Comparison of ENCODE assay signal across 1 cellular context in the genomic region with DNA sequence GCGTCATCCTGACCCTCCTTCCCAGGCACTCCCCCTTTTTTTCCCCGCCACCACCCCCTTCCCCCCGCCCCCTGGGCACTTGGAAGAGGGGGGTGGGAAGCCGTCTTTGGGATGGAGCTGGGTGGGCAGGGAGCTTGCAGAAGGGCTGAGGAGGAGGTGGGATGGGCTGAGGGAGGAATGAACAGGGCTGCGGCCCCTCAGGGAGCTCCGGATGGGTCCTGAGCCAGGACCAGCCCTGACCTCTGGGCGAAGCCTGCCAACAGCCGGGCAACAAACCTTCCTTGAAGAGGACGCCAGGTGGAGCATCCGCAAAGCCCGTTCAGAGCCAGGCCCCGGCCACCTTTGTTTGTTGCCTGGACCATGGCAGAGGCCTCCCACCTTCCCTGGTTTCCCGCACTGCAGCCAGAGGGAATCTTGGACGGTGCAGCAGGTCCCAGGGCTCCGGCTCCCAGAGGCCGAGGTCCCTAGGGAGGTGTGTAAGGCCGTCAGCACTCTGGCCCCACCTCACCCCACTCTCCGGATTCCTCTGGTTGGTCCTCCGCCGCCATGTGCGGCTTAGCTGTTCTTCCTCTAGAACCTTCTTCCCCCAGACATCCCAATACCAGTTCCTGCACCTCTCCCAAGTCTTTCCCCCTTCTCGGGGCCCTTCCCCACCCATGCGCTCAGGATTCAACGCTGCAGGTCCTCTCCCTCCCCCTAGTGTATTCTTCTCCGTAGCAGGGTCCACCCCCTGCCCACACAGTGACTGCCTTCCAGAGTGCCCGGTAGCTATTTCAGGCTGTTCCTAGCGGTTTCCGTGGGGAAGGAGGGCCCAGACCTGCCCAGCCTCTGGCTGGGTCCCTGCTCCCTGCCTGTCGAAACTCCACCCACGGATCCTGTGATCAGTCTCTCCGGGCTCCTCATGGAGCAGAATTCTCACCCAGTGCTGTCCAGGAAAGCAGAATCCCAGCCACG.
TF ChIP-seq lines count a peak whose summit lies in the region.

No MANE protein-coding gene starts in this region.

TF ChIP-seq in IMR-90, 13 proteins besides CTCF, POLR2A, EP300 and RAD21:
- TF ChIP-seq MAZ (IDR thresholded peaks at IDR 0.05; ENCODE audit: borderline replicate concordance, low read depth, low read length), result no peak
- no peak for TF ChIP-seq RFX5 (IDR thresholded peaks at IDR 0.05; ENCODE audit: low read depth, low read length)
- no peak for TF ChIP-seq CHD1 (IDR thresholded peaks at IDR 0.05; ENCODE audit: low read depth, low read length)
- no peak for TF ChIP-seq MAFK (IDR thresholded peaks at IDR 0.05; ENCODE audit: low read depth, low read length)
- TF ChIP-seq, protein P1, sequence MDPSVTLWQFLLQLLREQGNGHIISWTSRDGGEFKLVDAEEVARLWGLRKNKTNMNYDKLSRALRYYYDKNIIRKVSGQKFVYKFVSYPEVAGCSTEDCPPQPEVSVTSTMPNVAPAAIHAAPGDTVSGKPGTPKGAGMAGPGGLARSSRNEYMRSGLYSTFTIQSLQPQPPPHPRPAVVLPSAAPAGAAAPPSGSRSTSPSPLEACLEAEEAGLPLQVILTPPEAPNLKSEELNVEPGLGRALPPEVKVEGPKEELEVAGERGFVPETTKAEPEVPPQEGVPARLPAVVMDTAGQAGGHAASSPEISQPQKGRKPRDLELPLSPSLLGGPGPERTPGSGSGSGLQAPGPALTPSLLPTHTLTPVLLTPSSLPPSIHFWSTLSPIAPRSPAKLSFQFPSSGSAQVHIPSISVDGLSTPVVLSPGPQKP (IDR thresholded peaks at IDR 0.05; ENCODE audit: borderline replicate concordance, low read depth, low read length), result no peak
- TF ChIP-seq BHLHE40 (IDR thresholded peaks at IDR 0.05; ENCODE audit: low read depth, low read length), result no peak
- TF ChIP-seq RCOR1 (IDR thresholded peaks at IDR 0.05; ENCODE audit: insufficient replicate concordance, low read length), result no peak
- TF ChIP-seq CEBPB (IDR thresholded peaks at IDR 0.05; ENCODE audit: low read depth, low read length), result no peak
- TF ChIP-seq MXI1 (IDR thresholded peaks at IDR 0.05; ENCODE audit: borderline replicate concordance, low read depth, low read length), result no peak
- TF ChIP-seq, protein P2, sequence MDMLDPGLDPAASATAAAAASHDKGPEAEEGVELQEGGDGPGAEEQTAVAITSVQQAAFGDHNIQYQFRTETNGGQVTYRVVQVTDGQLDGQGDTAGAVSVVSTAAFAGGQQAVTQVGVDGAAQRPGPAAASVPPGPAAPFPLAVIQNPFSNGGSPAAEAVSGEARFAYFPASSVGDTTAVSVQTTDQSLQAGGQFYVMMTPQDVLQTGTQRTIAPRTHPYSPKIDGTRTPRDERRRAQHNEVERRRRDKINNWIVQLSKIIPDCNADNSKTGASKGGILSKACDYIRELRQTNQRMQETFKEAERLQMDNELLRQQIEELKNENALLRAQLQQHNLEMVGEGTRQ (IDR thresholded peaks at IDR 0.05; ENCODE audit: low read depth, low read length), result no peak
- no peak for TF ChIP-seq SMC3 (IDR thresholded peaks at IDR 0.05; ENCODE audit: low read depth, low read length)
- TF ChIP-seq FOS (IDR thresholded peaks at IDR 0.05; ENCODE audit: low read depth, low read length), result no peak
- no peak for TF ChIP-seq NFE2L2 (IDR thresholded peaks at IDR 0.05; ENCODE audit: low read depth, low read length)
